In the genomic region with DNA sequence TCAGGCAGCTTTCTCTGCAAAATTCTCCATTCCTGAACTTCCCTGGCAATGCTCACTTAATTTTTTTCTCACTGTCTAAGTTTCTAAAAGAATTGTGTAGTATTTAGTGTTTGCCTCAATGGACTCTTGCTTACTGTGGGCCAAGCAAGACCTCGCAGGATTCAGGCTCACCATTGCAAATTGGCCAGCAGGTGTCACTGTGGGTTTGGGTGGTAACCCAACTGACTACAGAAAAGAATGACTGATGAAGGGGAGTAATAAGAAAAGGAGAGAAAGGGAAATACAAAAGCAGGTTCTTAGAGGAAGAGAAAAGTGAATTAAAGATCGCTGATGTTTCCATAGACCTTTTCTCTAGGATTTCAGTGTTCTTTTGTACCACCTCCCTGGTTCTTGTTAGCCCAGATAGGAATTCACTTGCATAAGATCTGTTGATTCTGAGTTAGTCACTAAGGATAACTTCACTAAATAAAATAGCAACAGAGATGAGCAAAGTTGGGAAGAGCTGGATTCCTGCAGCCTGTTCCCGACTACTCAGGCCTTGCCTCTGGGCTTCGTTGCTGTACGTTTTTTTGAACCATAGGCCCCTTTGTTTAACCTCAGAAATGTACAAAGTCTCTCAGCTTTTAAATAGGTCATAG, we compare ENCODE assay signal across 9 cellular contexts.
DNase-seq lines count a peak whose midpoint lies in the region; ATAC-seq and TF ChIP-seq lines count a peak whose summit lies in the region.
"Had no signal": no experiment of that assay in that cellular context is flagged by ENCODE, and none has a peak within 500 bp of the region (broad histone marks: within the 10 kb centered on the region; RNA-seq: fewer than 3 reads in every experiment).

No MANE protein-coding gene starts in this region.

- POLR2A ChIA-PET in HEK293 (lab: Yijun Ruan, JAX) = no interaction called here

- DNase-seq in NCI-H146 (lab: John Stamatoyannopoulos, UW) (peak; percentile 24), NCI-H146 treated with DMSO at 0.1 percent for 48 hours (lab: John Stamatoyannopoulos, UW; ENCODE audit: unreplicated experiment) (no peak), NB4 (ENCODE audit: low read depth) (peak; percentile 67), T1000 (lab: John Stamatoyannopoulos, UW) (peak; percentile 64), choroid plexus epithelial cell (ENCODE audit: low read depth) (peak; percentile 89), left lung (peak in 1 of 2 donors; percentile 65)
- DNase-seq in stimulated activated CD4-positive, alpha-beta T cell treated with anti-CD3 and anti-CD28 coated beads, Interleukin-4, amount 100 ng/mL, for 48 hours (ENCODE audit: low read depth in 2 of 2) = peak; percentile 40 to 47

- H3K9me3 ChIP-seq in HEK293 (ENCODE audit: control insufficient read depth, insufficient read depth, low read depth, low read length) (no peaks in the 10 kb centered on the region), left lung (no peaks in the 10 kb centered on the region)
- H3K9me3 ChIP-seq: BLaER1 treated with 17β-estradiol and CSF1 and Interleukin-3, amounts not matched to agents 10 nM and 100 nM had no signal

- H3K36me3 ChIP-seq in HEK293 (ENCODE audit: control insufficient read depth in 2 of 2, insufficient read depth in 1 of 2, low read length in 2 of 2) (no peaks in the 10 kb centered on the region), left lung (no peaks in the 10 kb centered on the region)
- H3K36me3 ChIP-seq: BLaER1 treated with 17β-estradiol and CSF1 and Interleukin-3, amounts not matched to agents 10 nM and 100 nM had no signal

- TF ChIP-seq POLR2A in NB4 (IDR thresholded peaks at IDR 0.05; ENCODE audit: extremely low read depth, insufficient read length) = no peak

- ATAC-seq in left lung = peak; percentile 96

- H3K4me1 ChIP-seq in HEK293 (ENCODE audit: control insufficient read depth, insufficient read depth, low read length) (no peaks in the 10 kb centered on the region; the same call in 1 of the 2 replicates), left lung (peaks cover 4% of the 10 kb centered on the region in 2 donors)

- CTCF ChIA-PET in HEK293 (lab: Yijun Ruan, JAX) = interaction anchor here (0.6 to 4.0 kb wide), 19 partner anchors 10 to 809 kb away, joined by 3 to 36 read pairs (median 4); no protein-coding TSS in a partner anchor

- H3K27ac ChIP-seq in HEK293 (ENCODE audit: extremely low read depth, low read depth, low read length) (no peak overlapping the region), left lung (no peak overlapping the region)
- H3K27ac ChIP-seq: BLaER1 treated with 17β-estradiol and CSF1 and Interleukin-3, amounts not matched to agents 10 nM and 100 nM had no signal

- no peaks in the 10 kb centered on the region for H3K27me3 ChIP-seq in left lung
- H3K27me3 ChIP-seq: BLaER1 treated with 17β-estradiol and CSF1 and Interleukin-3, amounts not matched to agents 10 nM and 100 nM had no signal

- H3K4me3 ChIP-seq in HEK293 (ENCODE audit: low read depth, low read length) (no peak overlapping the region), NB4 (ENCODE audit: low read depth, low read length) (no peak overlapping the region), choroid plexus epithelial cell (ENCODE audit: low read depth, low read length) (no peak overlapping the region), left lung (no peak overlapping the region)
- H3K4me3 ChIP-seq: BLaER1 treated with 17β-estradiol and CSF1 and Interleukin-3, amounts not matched to agents 10 nM and 100 nM had no signal

- intact Hi-C loops in left lung (cut with DNase I) = loop anchor here in 1 of 2 donors (10.0 kb wide), 1 partner anchor 635 kb away; no protein-coding TSS in a partner anchor

- TF ChIP-seq CTCF in HEK293 (tag by site-specific recombination; IDR thresholded peaks at IDR 0.05) (peak; percentile 34; the same call in 1 of the 2 replicates), NB4 (IDR thresholded peaks at IDR 0.05; ENCODE audit: low read depth, low read length) (peak; percentile 75), choroid plexus epithelial cell (conservative IDR thresholded peaks at IDR 0.05; ENCODE audit: low read depth, low read length) (peak; percentile 95), left lung (IDR thresholded peaks at IDR 0.05) (peak; percentile 64 to 82)

TF ChIP-seq in HEK293, 187 proteins besides CTCF, POLR2A, EP300 and RAD21 (continues in another document):
- TF ChIP-seq ZNF654 (tag by site-specific recombination; IDR thresholded peaks at IDR 0.05; ENCODE audit: low read depth) (peak; percentile 84), MYNN (tag by site-specific recombination; IDR thresholded peaks at IDR 0.05; ENCODE audit: borderline replicate concordance) (no peak), ZNF830 (tag by site-specific recombination; IDR thresholded peaks at IDR 0.05; ENCODE audit: low read depth) (no peak), ZNF302 (tag by site-specific recombination; IDR thresholded peaks at IDR 0.05; ENCODE audit: low read depth) (no peak), KLF16 (tag by site-specific recombination; IDR thresholded peaks at IDR 0.05) (no peak), ZNF174 (tag by site-specific recombination; IDR thresholded peaks at IDR 0.05) (no peak), SP2 (tag by site-specific recombination; IDR thresholded peaks at IDR 0.05) (no peak), ZNF223 (tag by site-specific recombination; IDR thresholded peaks at IDR 0.05) (no peak), ZNF24 (tag by site-specific recombination; IDR thresholded peaks at IDR 0.05) (0 out of 2 replicates have a peak, but pooled peaks have one; percentile 38), ZNF221 (tag by site-specific recombination; IDR thresholded peaks at IDR 0.05; ENCODE audit: borderline replicate concordance) (no peak), ZNF366 (tag by site-specific recombination; conservative IDR thresholded peaks at IDR 0.05) (0 out of 2 replicates have a peak, but pooled peaks have one; percentile 16), SP7 (tag by site-specific recombination; IDR thresholded peaks at IDR 0.05) (no peak), OSR2 (tag by site-specific recombination; IDR thresholded peaks at IDR 0.05) (no peak), KLF8 (tag by site-specific recombination; IDR thresholded peaks at IDR 0.05) (no peak), ZNF112 (tag by site-specific recombination; IDR thresholded peaks at IDR 0.05) (no peak), ZNF274 (IDR thresholded peaks at IDR 0.05; ENCODE audit: low read length) (no peak), ZNF274 (tag by site-specific recombination; IDR thresholded peaks at IDR 0.05; ENCODE audit: borderline replicate concordance) (no peak)
- TF ChIP-seq, protein P1, sequence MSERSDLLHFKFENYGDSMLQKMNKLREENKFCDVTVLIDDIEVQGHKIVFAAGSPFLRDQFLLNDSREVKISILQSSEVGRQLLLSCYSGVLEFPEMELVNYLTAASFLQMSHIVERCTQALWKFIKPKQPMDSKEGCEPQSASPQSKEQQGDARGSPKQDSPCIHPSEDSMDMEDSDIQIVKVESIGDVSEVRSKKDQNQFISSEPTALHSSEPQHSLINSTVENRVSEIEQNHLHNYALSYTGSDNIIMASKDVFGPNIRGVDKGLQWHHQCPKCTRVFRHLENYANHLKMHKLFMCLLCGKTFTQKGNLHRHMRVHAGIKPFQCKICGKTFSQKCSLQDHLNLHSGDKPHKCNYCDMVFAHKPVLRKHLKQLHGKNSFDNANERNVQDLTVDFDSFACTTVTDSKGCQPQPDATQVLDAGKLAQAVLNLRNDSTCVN (tag by site-specific recombination; optimal IDR thresholded peaks at IDR 0.05) = no peak
- TF ChIP-seq, protein P2, sequence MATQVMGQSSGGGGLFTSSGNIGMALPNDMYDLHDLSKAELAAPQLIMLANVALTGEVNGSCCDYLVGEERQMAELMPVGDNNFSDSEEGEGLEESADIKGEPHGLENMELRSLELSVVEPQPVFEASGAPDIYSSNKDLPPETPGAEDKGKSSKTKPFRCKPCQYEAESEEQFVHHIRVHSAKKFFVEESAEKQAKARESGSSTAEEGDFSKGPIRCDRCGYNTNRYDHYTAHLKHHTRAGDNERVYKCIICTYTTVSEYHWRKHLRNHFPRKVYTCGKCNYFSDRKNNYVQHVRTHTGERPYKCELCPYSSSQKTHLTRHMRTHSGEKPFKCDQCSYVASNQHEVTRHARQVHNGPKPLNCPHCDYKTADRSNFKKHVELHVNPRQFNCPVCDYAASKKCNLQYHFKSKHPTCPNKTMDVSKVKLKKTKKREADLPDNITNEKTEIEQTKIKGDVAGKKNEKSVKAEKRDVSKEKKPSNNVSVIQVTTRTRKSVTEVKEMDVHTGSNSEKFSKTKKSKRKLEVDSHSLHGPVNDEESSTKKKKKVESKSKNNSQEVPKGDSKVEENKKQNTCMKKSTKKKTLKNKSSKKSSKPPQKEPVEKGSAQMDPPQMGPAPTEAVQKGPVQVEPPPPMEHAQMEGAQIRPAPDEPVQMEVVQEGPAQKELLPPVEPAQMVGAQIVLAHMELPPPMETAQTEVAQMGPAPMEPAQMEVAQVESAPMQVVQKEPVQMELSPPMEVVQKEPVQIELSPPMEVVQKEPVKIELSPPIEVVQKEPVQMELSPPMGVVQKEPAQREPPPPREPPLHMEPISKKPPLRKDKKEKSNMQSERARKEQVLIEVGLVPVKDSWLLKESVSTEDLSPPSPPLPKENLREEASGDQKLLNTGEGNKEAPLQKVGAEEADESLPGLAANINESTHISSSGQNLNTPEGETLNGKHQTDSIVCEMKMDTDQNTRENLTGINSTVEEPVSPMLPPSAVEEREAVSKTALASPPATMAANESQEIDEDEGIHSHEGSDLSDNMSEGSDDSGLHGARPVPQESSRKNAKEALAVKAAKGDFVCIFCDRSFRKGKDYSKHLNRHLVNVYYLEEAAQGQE (tag by site-specific recombination; IDR thresholded peaks at IDR 0.05) = no peak
- TF ChIP-seq, protein P3, sequence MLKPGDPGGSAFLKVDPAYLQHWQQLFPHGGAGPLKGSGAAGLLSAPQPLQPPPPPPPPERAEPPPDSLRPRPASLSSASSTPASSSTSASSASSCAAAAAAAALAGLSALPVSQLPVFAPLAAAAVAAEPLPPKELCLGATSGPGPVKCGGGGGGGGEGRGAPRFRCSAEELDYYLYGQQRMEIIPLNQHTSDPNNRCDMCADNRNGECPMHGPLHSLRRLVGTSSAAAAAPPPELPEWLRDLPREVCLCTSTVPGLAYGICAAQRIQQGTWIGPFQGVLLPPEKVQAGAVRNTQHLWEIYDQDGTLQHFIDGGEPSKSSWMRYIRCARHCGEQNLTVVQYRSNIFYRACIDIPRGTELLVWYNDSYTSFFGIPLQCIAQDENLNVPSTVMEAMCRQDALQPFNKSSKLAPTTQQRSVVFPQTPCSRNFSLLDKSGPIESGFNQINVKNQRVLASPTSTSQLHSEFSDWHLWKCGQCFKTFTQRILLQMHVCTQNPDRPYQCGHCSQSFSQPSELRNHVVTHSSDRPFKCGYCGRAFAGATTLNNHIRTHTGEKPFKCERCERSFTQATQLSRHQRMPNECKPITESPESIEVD (tag by site-specific recombination; IDR thresholded peaks at IDR 0.05) = no peak

Comparison
In these comparisons a context has a peak if more than half of its experiments do, and no peak if none do; other contexts are left out.
1. CTCF ChIP-seq: peak in every context shown above with its lines; median percentile 95 in choroid plexus epithelial cell; 75 in NB4; 73 in left lung; 34 in HEK293.